ENCODE assay signal across 14 cellular contexts in genomic region chr9:14302405-14302804, GRCh38. TPM values are rescaled to one million over a fixed set of nuclear protein-coding genes. Genes with fewer than 3 reads are reported as not detected.
DNase-seq lines count a peak whose midpoint lies in the region; ATAC-seq, FAIRE-seq and TF ChIP-seq lines count a peak whose summit lies in the region.
"Had no signal": no experiment of that assay in that cellular context is flagged by ENCODE, and none has a peak within 500 bp of the region (broad histone marks: within the 10 kb centered on the region; RNA-seq: fewer than 3 reads in every experiment).

No MANE protein-coding gene starts in this region.

- H3K36me3 Mint-ChIP-seq in astrocyte (ENCODE audit: low read depth, unreplicated experiment): peaks cover 10% of the 10 kb centered on the region

- peak; percentile 66 for ATAC-seq in left colon
- ATAC-seq in HG03175 (IDR thresholded peaks at IDR 0.05; ENCODE audit: unreplicated experiment): no peak
- ATAC-seq: activated T-cell treated with anti-CD3 and anti-CD28 coated beads, Interleukin-2, amount 50 U/mL, for 4 hours had no signal

- DNase-seq in LHCN-M2 (ENCODE audit: low read depth): peak; percentile 64
- DNase-seq in astrocyte (ENCODE audit: low read depth): no peak
- DNase-seq in left colon: no peak
- peak; percentile 87 for DNase-seq in small intestine
- no peak for DNase-seq in NCI-H1048 (lab: John Stamatoyannopoulos, UW)
- no peak for DNase-seq in BE2C
- DNase-seq: activated CD4-positive, CD25-positive, alpha-beta regulatory T cell treated with anti-CD3 and anti-CD28 coated beads, Interleukin-2, amount 50 U/mL, for 72 hours; activated T-cell treated with anti-CD3 and anti-CD28 coated beads, Interleukin-2, amount 50 U/mL, for 4 hours; effector CD8-positive, alpha-beta T cell; NCI-H1930; nucleus accumbens had no signal

- peak overlapping the region; percentile 29 for H3K9ac ChIP-seq in astrocyte (ENCODE audit: low read length)
- H3K9ac ChIP-seq: KMS-11 had no signal

- FAIRE-seq in astrocyte (lab: Jason Lieb, UNC) (no peak), small intestine (lab: Jason Lieb, UNC) (no peak)
- FAIRE-seq: GM19239 had no signal

- H3K4me1 ChIP-seq in astrocyte (ENCODE audit: insufficient read depth, low read length) (peaks cover 32% of the 10 kb centered on the region), small intestine (ENCODE audit: control insufficient read depth in 2 of 2, insufficient read depth in 1 of 2, low read depth in 1 of 2, low read length in 1 of 2) (peaks cover 7 to 8% of the 10 kb centered on the region in 2 donors), BE2C (peaks cover 35% of the 10 kb centered on the region)

- H3K79me2 ChIP-seq in astrocyte (ENCODE audit: insufficient read depth, low read length): peaks cover 98% of the 10 kb centered on the region

- no peak overlapping the region for H3K27ac Mint-ChIP-seq in astrocyte (ENCODE audit: unreplicated experiment)

- H3K27me3 Mint-ChIP-seq in astrocyte (ENCODE audit: low read depth, unreplicated experiment): peaks cover 7% of the 10 kb centered on the region

- H3K27me3 ChIP-seq in astrocyte (ENCODE audit: insufficient read depth, low read length): no peaks in the 10 kb centered on the region
- no peaks in the 10 kb centered on the region for H3K27me3 ChIP-seq in small intestine (ENCODE audit: control insufficient read depth in 2 of 2, insufficient read depth in 2 of 2, low read length in 2 of 2)
- no peaks in the 10 kb centered on the region for H3K27me3 ChIP-seq in BE2C

- intact Hi-C loops in left colon (cut with DNase I, micrococcal nuclease): loop anchor here in 1 of 2 donors (10.0 kb wide), 1 partner anchor 98 kb away; no protein-coding TSS in a partner anchor

- H3K36me3 ChIP-seq in astrocyte (ENCODE audit: insufficient read depth, low read length): no peaks in the 10 kb centered on the region
- H3K36me3 ChIP-seq in small intestine (ENCODE audit: control insufficient read depth in 2 of 2, insufficient read depth in 2 of 2, low read length in 2 of 2): peaks cover 0 to 5% of the 10 kb centered on the region in 2 donors
- H3K36me3 ChIP-seq in BE2C: peaks cover 35% of the 10 kb centered on the region

- no peak overlapping the region for H3K4me3 ChIP-seq in astrocyte (ENCODE audit: insufficient read depth, low read depth, low read length)
- no peak overlapping the region for H3K4me3 ChIP-seq in small intestine (ENCODE audit: low read depth in 1 of 2, low read length in 2 of 2)
- H3K4me3 ChIP-seq in BE2C (ENCODE audit: low read depth, low read length): no peak overlapping the region

- H3K9me3 Mint-ChIP-seq in astrocyte (ENCODE audit: unreplicated experiment): no peaks in the 10 kb centered on the region
- H3K9me3 Mint-ChIP-seq: activated T-cell treated with anti-CD3 and anti-CD28 coated beads, Interleukin-2, amount 50 U/mL, for 4 hours had no signal

- TF ChIP-seq CTCF in astrocyte (IDR thresholded peaks at IDR 0.05; ENCODE audit: insufficient read depth, low read depth, low read length) (no peak), BE2C (IDR thresholded peaks at IDR 0.05; ENCODE audit: low read depth, low read length) (no peak)

- peak overlapping the region; percentile 68 for H3K4me2 ChIP-seq in astrocyte (ENCODE audit: low read length)
- H3K4me2 ChIP-seq: KMS-11 had no signal

- no peak overlapping the region for H2AFZ ChIP-seq in astrocyte (ENCODE audit: low read depth, low read length)

- H4K20me1 ChIP-seq in astrocyte (ENCODE audit: insufficient read depth, low read length): peaks cover 11% of the 10 kb centered on the region

- no peak overlapping the region for H3K4me3 Mint-ChIP-seq in astrocyte (ENCODE audit: unreplicated experiment)
- H3K4me3 Mint-ChIP-seq: activated T-cell treated with anti-CD3 and anti-CD28 coated beads, Interleukin-2, amount 50 U/mL, for 4 hours had no signal

- H3K9me3 ChIP-seq in astrocyte (ENCODE audit: insufficient read depth, low read depth, low read length) (no peaks in the 10 kb centered on the region), small intestine (ENCODE audit: control insufficient read depth, low read depth) (no peaks in the 10 kb centered on the region), BE2C (no peaks in the 10 kb centered on the region)

- H3K27ac ChIP-seq in astrocyte (ENCODE audit: low read depth, low read length) (peak overlapping the region; percentile 34), small intestine (ENCODE audit: low read depth in 1 of 2, low read length in 1 of 2) (peak overlapping the region in 1 of 2 donors; percentile 14)
- H3K27ac ChIP-seq: KMS-11 had no signal

- 7 to 25% (median 10%) methylated on average over 4 of the region's 4 CpGs for WGBS in small intestine, 3 donors

- peaks cover 7% of the 10 kb centered on the region for H3K4me1 Mint-ChIP-seq in astrocyte (ENCODE audit: low read depth, unreplicated experiment)

RNA-seq across cellular contexts. Expression of gene NFIB, which starts 11.5 kb away (rescaled TPM):
- total RNA-seq in LHCN-M2 (2014; rRNA removed) (9.0 and 13.0 TPM in 2 replicates), astrocyte (8.8 and 9.4 TPM in 2 replicates), left colon (10 to 100 TPM; 45.2 to 74.7 TPM)
- 2.9 TPM for polyA plus RNA-seq in LHCN-M2 (2012)
- polyA plus RNA-seq in small intestine: 10 to 100 TPM in 2 of 3 donors, 1 to 10 TPM in 1; 7.8 to 15.9 (median 11.2) TPM
- 9.2 TPM for polyA plus RNA-seq in BE2C (2012; ENCODE audit: insufficient read depth, insufficient read length, low read depth)

Comparison
In these comparisons a context has a peak if more than half of its experiments do, and no peak if none do; other contexts are left out.
1. DNase-seq: peak in LHCN-M2 (single experiment) and small intestine (single experiment); none in astrocyte (single experiment), left colon (0 of 2), NCI-H1048 (single experiment) and BE2C (single experiment).